19 cellular contexts compared by ENCODE assay signal in the genomic region with DNA sequence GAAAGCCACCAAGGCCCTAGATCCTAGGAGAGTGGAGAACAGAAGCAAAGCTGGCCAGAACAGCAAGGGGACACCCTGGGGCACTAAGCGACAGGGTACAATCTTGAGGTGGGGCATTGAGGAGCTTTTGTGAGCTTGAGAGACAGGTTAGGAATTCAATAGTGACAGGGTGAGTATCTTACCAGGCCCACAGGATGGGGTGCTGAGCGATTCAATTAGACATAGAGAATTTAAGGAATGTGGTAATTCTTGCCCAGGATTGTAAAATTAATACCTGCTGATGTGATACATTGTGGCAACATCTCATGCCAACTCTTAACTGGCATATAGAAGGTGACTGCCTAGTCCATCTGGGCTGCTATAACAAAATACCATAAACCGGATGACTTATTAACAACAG. TPM values are rescaled to one million over a fixed set of nuclear protein-coding genes. Genes with fewer than 3 reads are reported as not detected.
A peak's percentile ranks its signal among the peaks of the same experiment; 100 is the strongest.
DNase-seq lines count a peak whose midpoint lies in the region; ATAC-seq and TF ChIP-seq lines count a peak whose summit lies in the region.
"Had no signal": no experiment of that assay in that cellular context is flagged by ENCODE, and none has a peak within 500 bp of the region (broad histone marks: within the 10 kb centered on the region; RNA-seq: fewer than 3 reads in every experiment).

No MANE protein-coding gene starts in this region.

- 80 to 83% methylated on average over 3 of the region's 3 CpGs for WGBS in body of pancreas, 2 donors

- H3K4me1 ChIP-seq in body of pancreas: peaks cover 9% of the 10 kb centered on the region

- H3K9me3 ChIP-seq in body of pancreas: no peaks in the 10 kb centered on the region
- H3K9me3 ChIP-seq: BLaER1, SJCRH30 had no signal

- H3K4me1 Mint-ChIP-seq in natural killer cell treated with Interleukin-12 subunit alpha and Interleukin-12 subunit beta and Interleukin-15 and Interleukin-18, amount 100 ng/mL, for 72 hours (ENCODE audit: low read depth in 2 of 2): no peaks in the 10 kb centered on the region
- no peaks in the 10 kb centered on the region for H3K4me1 Mint-ChIP-seq in natural killer cell

- H3K27ac Mint-ChIP-seq in natural killer cell treated with Interleukin-12 subunit alpha and Interleukin-12 subunit beta and Interleukin-15 and Interleukin-18, amount 100 ng/mL, for 72 hours: no peak overlapping the region
- no peak overlapping the region for H3K27ac Mint-ChIP-seq in natural killer cell
- H3K27ac Mint-ChIP-seq: CD4-positive, alpha-beta T cell; GM23338; H9 had no signal

- H3K4me3 ChIP-seq in body of pancreas: no peak overlapping the region
- H3K4me3 ChIP-seq: BLaER1, GM23338, SJCRH30 had no signal

- no peak for TF ChIP-seq POLR2A in body of pancreas (IDR thresholded peaks at IDR 0.05)

- H3K27me3 ChIP-seq in body of pancreas: no peaks in the 10 kb centered on the region
- H3K27me3 ChIP-seq: BLaER1, SJCRH30 had no signal

- no peak overlapping the region for H3K27ac ChIP-seq in body of pancreas
- H3K27ac ChIP-seq: BLaER1, SJCRH30 had no signal

- no peak for ATAC-seq in natural killer cell treated with Interleukin-12 subunit alpha and Interleukin-12 subunit beta and Interleukin-15 and Interleukin-18, amount 100 ng/mL, for 72 hours
- no peak for ATAC-seq in natural killer cell
- ATAC-seq in body of pancreas: peak; percentile 17
- no peak for ATAC-seq in GM19328 (IDR thresholded peaks at IDR 0.05; ENCODE audit: unreplicated experiment)

- DNase-seq in natural killer cell treated with Interleukin-12 subunit alpha and Interleukin-12 subunit beta and Interleukin-15 and Interleukin-18, amount 100 ng/mL, for 72 hours (ENCODE audit: low spot score): peak; percentile 23
- DNase-seq in natural killer cell: no peak
- DNase-seq in body of pancreas: no peak
- DNase-seq in mesenteric fat pad (ENCODE audit: low spot score): peak; percentile 28
- no peak for DNase-seq in activated gamma-delta T cell treated with Interleukin-2 at 50 U/mL for 16 hours
- DNase-seq in SKM-1 treated with dmso at 0.1 percent for 144 hours (lab: John Stamatoyannopoulos, UW; ENCODE audit: unreplicated experiment): no peak
- no peak for DNase-seq in GM20000 (ENCODE audit: low spot score)
- DNase-seq: H9, KBM-7, MM.1S, NCI-H2029 treated with DMSO at 0.1 percent for 48 hours, NCI-H446 treated with DMSO at 0.1 percent for 48 hours, NCI-H526 treated with DMSO at 0.1 percent for 48 hours, SJCRH30 had no signal

- TF ChIP-seq CTCF in natural killer cell (IDR thresholded peaks at IDR 0.05) (no peak), body of pancreas (IDR thresholded peaks at IDR 0.05) (no peak), GM20000 (IDR thresholded peaks at IDR 0.05; ENCODE audit: extremely low read depth, missing control alignments) (no peak)

- no peak overlapping the region for H3K4me3 Mint-ChIP-seq in natural killer cell treated with Interleukin-12 subunit alpha and Interleukin-12 subunit beta and Interleukin-15 and Interleukin-18, amount 100 ng/mL, for 72 hours
- no peak overlapping the region for H3K4me3 Mint-ChIP-seq in natural killer cell
- H3K4me3 Mint-ChIP-seq: CD4-positive, alpha-beta T cell; GM23338; H9 had no signal

- intact Hi-C loops in natural killer cell (cut with micrococcal nuclease): no loop called here
- intact Hi-C loops in body of pancreas (cut with DNase I): no loop called here

- H3K27me3 Mint-ChIP-seq in natural killer cell treated with Interleukin-12 subunit alpha and Interleukin-12 subunit beta and Interleukin-15 and Interleukin-18, amount 100 ng/mL, for 72 hours: peaks cover 2 to 6% of the 10 kb centered on the region in 2 donors
- H3K27me3 Mint-ChIP-seq in natural killer cell (ENCODE audit: low read depth in 2 of 2): peaks cover 0 to 7% of the 10 kb centered on the region in 2 donors
- H3K27me3 Mint-ChIP-seq: CD4-positive, alpha-beta T cell had no signal

- H3K9me3 Mint-ChIP-seq in natural killer cell treated with Interleukin-12 subunit alpha and Interleukin-12 subunit beta and Interleukin-15 and Interleukin-18, amount 100 ng/mL, for 72 hours: no peaks in the 10 kb centered on the region
- H3K9me3 Mint-ChIP-seq in natural killer cell: no peaks in the 10 kb centered on the region
- H3K9me3 Mint-ChIP-seq: CD4-positive, alpha-beta T cell; GM23338; H9 had no signal

- H3K36me3 ChIP-seq in body of pancreas (replicated peaks in 1 of 2; ENCODE audit: insufficient read depth in 1 of 2, low read depth in 2 of 2): no peaks in the 10 kb centered on the region
- H3K36me3 ChIP-seq: BLaER1, SJCRH30 had no signal

- no peaks in the 10 kb centered on the region for H3K36me3 Mint-ChIP-seq in natural killer cell treated with Interleukin-12 subunit alpha and Interleukin-12 subunit beta and Interleukin-15 and Interleukin-18, amount 100 ng/mL, for 72 hours
- no peaks in the 10 kb centered on the region for H3K36me3 Mint-ChIP-seq in natural killer cell

RNA-seq across cellular contexts. Expression of gene RBP3, which starts 14.0 kb away (rescaled TPM):
- not detected for total RNA-seq in natural killer cell treated with Interleukin-12 subunit alpha and Interleukin-12 subunit beta and Interleukin-15 and Interleukin-18, amount 100 ng/mL, for 72 hours
- total RNA-seq in natural killer cell (not detected), body of pancreas (not detected), mesenteric fat pad (not detected)
- total RNA-seq: CD4-positive, alpha-beta T cell; GM23338; H9; LHCN-M2; SJCRH30 had no signal

RNA-seq across cellular contexts. Expression of gene ZNF488, which starts 21.9 kb away (rescaled TPM):
- not detected for total RNA-seq in natural killer cell treated with Interleukin-12 subunit alpha and Interleukin-12 subunit beta and Interleukin-15 and Interleukin-18, amount 100 ng/mL, for 72 hours
- total RNA-seq in natural killer cell (not detected), body of pancreas (under 1 TPM in 1 of 2 donors, not detected in 1; 0.26 TPM), mesenteric fat pad (0.10 TPM)
- total RNA-seq: CD4-positive, alpha-beta T cell had no signal

RNA-seq across cellular contexts. Expression of gene GDF2, which starts 39.9 kb away (rescaled TPM):
- not detected for total RNA-seq in natural killer cell treated with Interleukin-12 subunit alpha and Interleukin-12 subunit beta and Interleukin-15 and Interleukin-18, amount 100 ng/mL, for 72 hours
- total RNA-seq in natural killer cell (not detected), body of pancreas (not detected), mesenteric fat pad (not detected)
- total RNA-seq: CD4-positive, alpha-beta T cell; GM23338; H9; LHCN-M2; SJCRH30 had no signal

Comparison
In these comparisons a context has a peak if more than half of its experiments do, and no peak if none do; other contexts are left out.
1. DNase-seq: peak in natural killer cell treated with Interleukin-12 subunit alpha and Interleukin-12 subunit beta and Interleukin-15 and Interleukin-18, amount 100 ng/mL, for 72 hours (single experiment) and mesenteric fat pad (single experiment); none in natural killer cell (single experiment), body of pancreas (0 of 4), activated gamma-delta T cell treated with Interleukin-2 at 50 U/mL for 16 hours (single experiment), SKM-1 treated with dmso at 0.1 percent for 144 hours (single experiment) and GM20000 (single experiment).